Comparison of ENCODE assay signal across 15 cellular contexts in genomic region chr3:57961177-57961827, GRCh38. TPM values are rescaled to one million over a fixed set of nuclear protein-coding genes. Genes with fewer than 3 reads are reported as not detected.
DNase-seq lines count a peak whose midpoint lies in the region; ATAC-seq and TF ChIP-seq lines count a peak whose summit lies in the region.
"Had no signal": no experiment of that assay in that cellular context is flagged by ENCODE, and none has a peak within 500 bp of the region (broad histone marks: within the 10 kb centered on the region; RNA-seq: fewer than 3 reads in every experiment).

No MANE protein-coding gene starts in this region.

- H3K27ac ChIP-seq in Peyer's patch (peak overlapping the region in 3 of 4 donors; percentile 49 to 92 (median 81)), stomach (peak overlapping the region; percentile 48 to 88 (median 77))
- H3K27ac ChIP-seq: HL-60, SJCRH30 had no signal

- H3K9me3 Mint-ChIP-seq in Calu3 (ENCODE audit: low read depth, unreplicated experiment) (no peaks in the 10 kb centered on the region), glutamatergic neuron (ENCODE audit: unreplicated experiment) (no peaks in the 10 kb centered on the region)
- H3K9me3 Mint-ChIP-seq: CD4-positive, alpha-beta T cell had no signal

- intact Hi-C loops in Calu3 (cut with micrococcal nuclease; ENCODE audit: unreplicated experiment) = loop anchor here (5.0 kb wide), 3 partner anchors 46 to 211 kb away; partner anchors contain the start of gene FLNB
- intact Hi-C loops in left colon (cut with DNase I, micrococcal nuclease) = no loop called here
- intact Hi-C loops in stomach (cut with DNase I; ENCODE audit: low total_unique reads) = no loop called here
- intact Hi-C loops in head of caudate nucleus (cut with DNase I) = no loop called here

- peaks cover 0 to 27% (median 6%) of the 10 kb centered on the region in 4 donors for H3K4me1 ChIP-seq in Peyer's patch
- peaks cover 26 to 57% (median 34%) of the 10 kb centered on the region in 4 donors for H3K4me1 ChIP-seq in stomach
- H3K4me1 ChIP-seq: BE2C had no signal

- CTCF ChIA-PET in Calu3 (lab: Charles Lee) = interaction anchor here (0.6 to 1.3 kb wide), 4 partner anchors 58 to 216 kb away, joined by 3 to 6 read pairs (median 4); no protein-coding TSS in a partner anchor

- TF ChIP-seq POLR2A in Peyer's patch (IDR thresholded peaks at IDR 0.05) (no peak), stomach (IDR thresholded peaks at IDR 0.05) (no peak)

- H3K36me3 ChIP-seq in Peyer's patch (no peaks in the 10 kb centered on the region), stomach (no peaks in the 10 kb centered on the region)
- H3K36me3 ChIP-seq: BE2C, SJCRH30 had no signal

- DNase-seq in Calu3 (no peak), Peyer's patch (peak in 2 of 3 donors; percentile 77 to 83), left colon (peak; percentile 67 to 70), stomach (no peak), head of caudate nucleus (no peak), glutamatergic neuron (no peak)
- DNase-seq: BE2C; CD4-positive, alpha-beta T cell; DMS79; NCI-H1436; NCI-H2081; NCI-H510A treated with DMSO at 0.1 percent for 48 hours; SJCRH30 had no signal

- H3K27me3 ChIP-seq in Peyer's patch = no peaks in the 10 kb centered on the region
- no peaks in the 10 kb centered on the region for H3K27me3 ChIP-seq in stomach
- H3K27me3 ChIP-seq: BE2C, SJCRH30 had no signal

- TF ChIP-seq CTCF in Calu3 (IDR thresholded peaks at IDR 0.05; ENCODE audit: unreplicated experiment) (no peak), Peyer's patch (IDR thresholded peaks at IDR 0.05) (no peak), stomach (IDR thresholded peaks at IDR 0.05) (no peak), glutamatergic neuron (IDR thresholded peaks at IDR 0.05; ENCODE audit: partially characterized antibody, unreplicated experiment) (no peak)

- H3K4me1 Mint-ChIP-seq in Calu3 (ENCODE audit: low read depth, unreplicated experiment) (peaks cover 30% of the 10 kb centered on the region), glutamatergic neuron (ENCODE audit: low read depth, unreplicated experiment) (no peaks in the 10 kb centered on the region)

- no peak overlapping the region for H3K4me3 Mint-ChIP-seq in Calu3 (ENCODE audit: low read depth, unreplicated experiment)
- H3K4me3 Mint-ChIP-seq in glutamatergic neuron (ENCODE audit: unreplicated experiment) = no peak overlapping the region
- H3K4me3 Mint-ChIP-seq: CD4-positive, alpha-beta T cell had no signal

- 35 to 60% (median 48%) methylated on average over 21 of the region's 21 CpGs for WGBS in stomach, 5 donors

- no peak overlapping the region for H3K4me3 ChIP-seq in Peyer's patch
- no peak overlapping the region for H3K4me3 ChIP-seq in stomach
- H3K4me3 ChIP-seq: SJCRH30 had no signal

- BruUV-seq in Calu3 (replicated peaks; lab: Mats Ljungman, UMichigan) = no TSS peak

- ATAC-seq in left colon (peak; percentile 58), HG03095 (IDR thresholded peaks at IDR 0.05; ENCODE audit: unreplicated experiment) (no peak)

- no peak for TF ChIP-seq EP300 in stomach (IDR thresholded peaks at IDR 0.05)

- peak overlapping the region; percentile 77 for H3K27ac Mint-ChIP-seq in Calu3 (ENCODE audit: unreplicated experiment)
- H3K27ac Mint-ChIP-seq in glutamatergic neuron (ENCODE audit: unreplicated experiment) = no peak overlapping the region
- H3K27ac Mint-ChIP-seq: CD4-positive, alpha-beta T cell had no signal

- no peaks in the 10 kb centered on the region for H3K27me3 Mint-ChIP-seq in Calu3 (ENCODE audit: unreplicated experiment)
- H3K27me3 Mint-ChIP-seq in glutamatergic neuron (ENCODE audit: unreplicated experiment) = peaks cover 2% of the 10 kb centered on the region
- H3K27me3 Mint-ChIP-seq: CD4-positive, alpha-beta T cell had no signal

- peaks cover 5% of the 10 kb centered on the region for H3K36me3 Mint-ChIP-seq in Calu3 (ENCODE audit: insufficient read depth, unreplicated experiment)
- H3K36me3 Mint-ChIP-seq in glutamatergic neuron (ENCODE audit: unreplicated experiment) = no peaks in the 10 kb centered on the region

- H3K9me3 ChIP-seq in Peyer's patch (no peaks in the 10 kb centered on the region), stomach (no peaks in the 10 kb centered on the region)
- H3K9me3 ChIP-seq: BE2C, SJCRH30 had no signal

RNA-seq across cellular contexts. Expression of gene FLNB, which starts 46.9 kb away (rescaled TPM):
- total RNA-seq in Calu3 (2022) (136 and 147 TPM in 2 replicates), Peyer's patch (100 to 1,000 TPM; 116 to 533 (median 439) TPM), left colon (100 to 1,000 TPM; 410 to 585 TPM), stomach (100 to 1,000 TPM in 3 of 5 donors, 10 to 100 TPM in 2; 51.3 to 204 (median 112) TPM), glutamatergic neuron (ENCODE audit: unreplicated experiment) (75.4 TPM)
- 10 to 100 TPM; 38.2 to 76.2 (median 45.1) TPM for polyA plus RNA-seq in stomach

Comparison
In these comparisons a context has a peak if more than half of its experiments do, and no peak if none do; other contexts are left out.
1. DNase-seq: peak in Peyer's patch (2 of 3) and left colon (2 of 2); none in Calu3 (single experiment), stomach (single experiment), head of caudate nucleus (0 of 42) and glutamatergic neuron (single experiment).